Comparison of ENCODE assay signal across 14 cellular contexts in genomic region chr21:31409849-31410762, GRCh38.
DNase-seq lines count a peak whose midpoint lies in the region; ATAC-seq, FAIRE-seq and TF ChIP-seq lines count a peak whose summit lies in the region.
"Had no signal": no experiment of that assay in that cellular context is flagged by ENCODE, and none has a peak within 500 bp of the region (broad histone marks: within the 10 kb centered on the region; RNA-seq: fewer than 3 reads in every experiment).

No MANE protein-coding gene starts in this region.

- no peaks in the 10 kb centered on the region for H3K36me3 Mint-ChIP-seq in activated naive CD8-positive, alpha-beta T cell treated with anti-CD3 and anti-CD28 coated beads for 36 hours
- H3K36me3 Mint-ChIP-seq: activated naive CD8-positive, alpha-beta T cell had no signal

- peak; percentile 24 to 55 (median 36) for ATAC-seq in right lobe of liver
- no peak for ATAC-seq in HepG2
- peak; percentile 35 for ATAC-seq in left lobe of liver
- ATAC-seq in HG02840 (IDR thresholded peaks at IDR 0.05; ENCODE audit: low FRiP score, unreplicated experiment) = no peak
- no peak for ATAC-seq in HG02884 (IDR thresholded peaks at IDR 0.05; ENCODE audit: unreplicated experiment)
- ATAC-seq: PC-3 had no signal

- H3K4me1 Mint-ChIP-seq in activated naive CD8-positive, alpha-beta T cell treated with anti-CD3 and anti-CD28 coated beads for 36 hours = peaks cover 7% of the 10 kb centered on the region

- H3K4me2 ChIP-seq in HepG2 (ENCODE audit: low read depth, low read length) = no peak overlapping the region

- H3K9me3 Mint-ChIP-seq in activated naive CD8-positive, alpha-beta T cell treated with anti-CD3 and anti-CD28 coated beads for 36 hours = no peaks in the 10 kb centered on the region
- H3K9me3 Mint-ChIP-seq: activated CD4-positive, alpha-beta memory T cell treated with anti-CD3 and anti-CD28 coated beads, Interleukin-2, amount 10 ng/mL, durations not matched to agents 7 days and 5 days; T-helper 2 cell treated with Interferon-gamma antibody and Interleukin-4, amounts not matched to agents 5 μg/mL and 100 μg/mL, for 36 hours had no signal

- no peak overlapping the region for H3K4me3 Mint-ChIP-seq in activated naive CD8-positive, alpha-beta T cell treated with anti-CD3 and anti-CD28 coated beads for 36 hours
- H3K4me3 Mint-ChIP-seq: activated CD4-positive, alpha-beta memory T cell treated with anti-CD3 and anti-CD28 coated beads, Interleukin-2, amount 10 ng/mL, durations not matched to agents 7 days and 5 days; activated naive CD8-positive, alpha-beta T cell; HFFc6; T-helper 2 cell treated with Interferon-gamma antibody and Interleukin-4, amounts not matched to agents 5 μg/mL and 100 μg/mL, for 36 hours had no signal

- no peak overlapping the region for H3K27ac ChIP-seq in right lobe of liver
- H3K27ac ChIP-seq in HepG2 (ENCODE audit: extremely low read length, insufficient read depth, low read length) = no peak overlapping the region

- FAIRE-seq in HepG2 (lab: Jason Lieb, UNC) (no peak), bronchial epithelial cell (lab: Jason Lieb, UNC) (peak; percentile 60), urothelium cell line (lab: Jason Lieb, UNC) (peak; percentile 98)

- TF ChIP-seq CTCF in right lobe of liver (IDR thresholded peaks at IDR 0.05) (no peak), HepG2 (CRISPR knock-in tag; IDR thresholded peaks at IDR 0.05) (no peak), bronchial epithelial cell (IDR thresholded peaks at IDR 0.05; ENCODE audit: insufficient read depth, low read length, severe bottlenecking) (no peak)

- H3K36me3 ChIP-seq in right lobe of liver (no peaks in the 10 kb centered on the region), HepG2 (replicated peaks in 1 of 2; ENCODE audit: control insufficient read depth in 1 of 2, insufficient read depth in 2 of 2, low read length in 2 of 2) (no peaks in the 10 kb centered on the region), bronchial epithelial cell (ENCODE audit: control insufficient read depth, insufficient read depth, low read length) (no peaks in the 10 kb centered on the region)

- TF ChIP-seq RAD21 in HepG2 (CRISPR knock-in tag; IDR thresholded peaks at IDR 0.05) = no peak

- H3K9me3 ChIP-seq in right lobe of liver = no peaks in the 10 kb centered on the region
- no peaks in the 10 kb centered on the region for H3K9me3 ChIP-seq in HepG2 (ENCODE audit: low read length)

- TF ChIP-seq POLR2A in right lobe of liver (IDR thresholded peaks at IDR 0.05) (no peak), HepG2 (IDR thresholded peaks at IDR 0.05; ENCODE audit: insufficient read depth in 1 of 2, low read depth in 2 of 2, low read length in 2 of 2) (no peak)

- no TSS peak for BruUV-seq in HepG2 (replicated peaks; lab: Mats Ljungman, UMichigan)

- H3K79me2 ChIP-seq in HepG2 (ENCODE audit: insufficient read depth, low read length) = no peaks in the 10 kb centered on the region

- H3K9ac ChIP-seq in HepG2 (ENCODE audit: insufficient read depth, low read depth, low read length) = no peak overlapping the region

- H3K4me1 ChIP-seq in right lobe of liver (peaks cover 0 to 4% (median 0%) of the 10 kb centered on the region in 4 donors), HepG2 (ENCODE audit: insufficient read depth, low read length) (no peaks in the 10 kb centered on the region)

- no peaks in the 10 kb centered on the region for H3K27me3 Mint-ChIP-seq in activated naive CD8-positive, alpha-beta T cell treated with anti-CD3 and anti-CD28 coated beads for 36 hours
- H3K27me3 Mint-ChIP-seq: activated naive CD8-positive, alpha-beta T cell had no signal

- no peak overlapping the region for H3K27ac Mint-ChIP-seq in activated naive CD8-positive, alpha-beta T cell treated with anti-CD3 and anti-CD28 coated beads for 36 hours
- H3K27ac Mint-ChIP-seq: activated CD4-positive, alpha-beta memory T cell treated with anti-CD3 and anti-CD28 coated beads, Interleukin-2, amount 10 ng/mL, durations not matched to agents 7 days and 5 days; activated naive CD8-positive, alpha-beta T cell; HFFc6; T-helper 2 cell treated with Interferon-gamma antibody and Interleukin-4, amounts not matched to agents 5 μg/mL and 100 μg/mL, for 36 hours had no signal

- CTCF ChIA-PET in HepG2 (lab: Yijun Ruan, JAX; ENCODE audit: low intra/inter-chr PET ratio, low total read pairs) = no interaction called here

- POLR2A ChIA-PET in HepG2 (lab: Yijun Ruan, JAX) = no interaction called here

- H2AFZ ChIP-seq in HepG2 (ENCODE audit: low read length) = no peak overlapping the region

- in situ Hi-C loops in HepG2 (cut with HindIII; ENCODE audit: extremely low pct_ligation_motif_present, low pct_unique_long_range_greater_than_20kb) = no loop called here

- TF ChIP-seq EP300 in HepG2 (IDR thresholded peaks at IDR 0.05; ENCODE audit: low read depth in 2 of 2, low read length in 2 of 2) (no peak), HepG2 (CRISPR knock-in tag; IDR thresholded peaks at IDR 0.05; ENCODE audit: borderline replicate concordance) (no peak)

- DNase-seq in right lobe of liver (peak in 1 of 3 donors; percentile 10), HepG2 (ENCODE audit: low spot score) (no peak), bronchial epithelial cell (ENCODE audit: low read depth) (no peak), left lobe of liver (ENCODE audit: low spot score) (no peak), urothelium cell line (ENCODE audit: low spot score) (no peak)
- DNase-seq in activated naive CD8-positive, alpha-beta T cell treated with anti-CD3 and anti-CD28 coated beads for 36 hours = no peak
- DNase-seq: foreskin melanocyte, HFFc6, PC-3 had no signal

- H3K4me3 ChIP-seq in right lobe of liver (no peak overlapping the region), HepG2 (replicated peaks in 1 of 3; ENCODE audit: insufficient read depth in 1 of 3, low read depth in 2 of 3, low read length in 3 of 3) (no peak overlapping the region), bronchial epithelial cell (ENCODE audit: low read depth, low read length) (no peak overlapping the region)

- H4K20me1 ChIP-seq in HepG2 (ENCODE audit: insufficient read depth, low read length) = no peaks in the 10 kb centered on the region

- H3K27me3 ChIP-seq in right lobe of liver (no peaks in the 10 kb centered on the region), HepG2 (ENCODE audit: control insufficient read depth in 1 of 2, insufficient read depth in 2 of 2, low read length in 2 of 2) (peaks cover 0 to 2% of the 10 kb centered on the region in 2 experiments; a peak in 1 of 5 replicates), bronchial epithelial cell (ENCODE audit: control insufficient read depth, insufficient read depth, low read length) (no peaks in the 10 kb centered on the region)

- intact Hi-C loops in right lobe of liver (cut with DNase I) = no loop called here
- intact Hi-C loops in HepG2 (cut with micrococcal nuclease; ENCODE audit: unreplicated experiment) = no loop called here

- WGBS in right lobe of liver (ENCODE audit: insufficient coverage, low coverage, low lambda C conversion rate, missing lambda C conversion rate) = 87% methylated on average over 11 of the region's 11 CpGs
- WGBS in HepG2 (ENCODE audit: low lambda C conversion rate) = 52% methylated on average over 11 of the region's 11 CpGs

TF ChIP-seq in HepG2, 621 proteins besides CTCF, POLR2A, EP300 and RAD21:
- TF ChIP-seq ZNF383 (CRISPR knock-in tag; IDR thresholded peaks at IDR 0.05; ENCODE audit: borderline replicate concordance) (no peak), ZNF850 (CRISPR knock-in tag; conservative IDR thresholded peaks at IDR 0.05) (no peak), ZNF468 (CRISPR knock-in tag; IDR thresholded peaks at IDR 0.05) (no peak), MTERF4 (CRISPR knock-in tag; IDR thresholded peaks at IDR 0.05) (no peak), ZFP36 (IDR thresholded peaks at IDR 0.05; ENCODE audit: borderline replicate concordance, low read depth, low read length, partially characterized antibody) (no peak), ZNF431 (CRISPR knock-in tag; IDR thresholded peaks at IDR 0.05; ENCODE audit: borderline replicate concordance, low read depth) (no peak)
- TF ChIP-seq, protein P1, sequence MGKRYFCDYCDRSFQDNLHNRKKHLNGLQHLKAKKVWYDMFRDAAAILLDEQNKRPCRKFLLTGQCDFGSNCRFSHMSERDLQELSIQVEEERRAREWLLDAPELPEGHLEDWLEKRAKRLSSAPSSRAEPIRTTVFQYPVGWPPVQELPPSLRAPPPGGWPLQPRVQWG (CRISPR knock-in tag; IDR thresholded peaks at IDR 0.05; ENCODE audit: borderline replicate concordance, low read depth) = no peak
- TF ChIP-seq, protein P2, sequence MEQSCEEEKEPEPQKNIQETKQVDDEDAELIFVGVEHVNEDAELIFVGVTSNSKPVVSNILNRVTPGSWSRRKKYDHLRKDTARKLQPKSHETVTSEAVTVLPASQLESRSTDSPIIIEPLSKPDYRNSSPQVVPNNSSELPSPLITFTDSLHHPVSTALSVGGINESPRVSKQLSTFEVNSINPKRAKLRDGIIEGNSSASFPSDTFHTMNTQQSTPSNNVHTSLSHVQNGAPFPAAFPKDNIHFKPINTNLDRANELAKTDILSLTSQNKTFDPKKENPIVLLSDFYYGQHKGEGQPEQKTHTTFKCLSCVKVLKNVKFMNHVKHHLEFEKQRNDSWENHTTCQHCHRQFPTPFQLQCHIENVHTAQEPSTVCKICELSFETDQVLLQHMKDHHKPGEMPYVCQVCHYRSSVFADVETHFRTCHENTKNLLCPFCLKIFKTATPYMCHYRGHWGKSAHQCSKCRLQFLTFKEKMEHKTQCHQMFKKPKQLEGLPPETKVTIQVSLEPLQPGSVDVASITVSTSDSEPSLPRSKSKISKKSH (CRISPR knock-in tag; IDR thresholded peaks at IDR 0.05; ENCODE audit: borderline replicate concordance) = no peak

Comparison
In these comparisons a context has a peak if more than half of its experiments do, and no peak if none do; other contexts are left out.
1. ATAC-seq: peak in right lobe of liver (4 of 4) and left lobe of liver (single experiment); none in HepG2 (single experiment), HG02840 (single experiment) and HG02884 (single experiment).